1 cellular context compared by ENCODE assay signal in the genomic region with DNA sequence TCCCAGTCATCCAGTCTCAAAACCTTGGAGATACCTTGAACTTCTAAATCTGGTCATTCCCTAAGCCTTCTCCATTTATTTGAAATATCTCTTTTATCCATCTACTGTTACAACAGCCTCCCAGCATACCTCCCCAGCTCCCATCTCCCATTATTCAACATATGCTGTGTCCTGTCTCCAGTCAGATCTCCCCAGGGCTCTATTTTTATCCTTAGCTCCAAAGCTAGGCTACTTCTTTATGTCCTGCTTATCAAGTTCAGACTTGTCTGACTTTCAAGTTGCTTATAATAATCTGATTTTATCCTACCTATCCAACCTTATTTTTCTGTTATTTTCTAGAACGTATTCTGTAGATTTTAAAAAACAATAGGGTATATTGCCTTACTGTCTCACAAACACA.
TF ChIP-seq lines count a peak whose summit lies in the region.

No MANE protein-coding gene starts in this region.

TF ChIP-seq in SK-N-SH, 30 proteins besides CTCF, POLR2A, EP300 and RAD21 (continued from another document):
- TF ChIP-seq, protein P1, sequence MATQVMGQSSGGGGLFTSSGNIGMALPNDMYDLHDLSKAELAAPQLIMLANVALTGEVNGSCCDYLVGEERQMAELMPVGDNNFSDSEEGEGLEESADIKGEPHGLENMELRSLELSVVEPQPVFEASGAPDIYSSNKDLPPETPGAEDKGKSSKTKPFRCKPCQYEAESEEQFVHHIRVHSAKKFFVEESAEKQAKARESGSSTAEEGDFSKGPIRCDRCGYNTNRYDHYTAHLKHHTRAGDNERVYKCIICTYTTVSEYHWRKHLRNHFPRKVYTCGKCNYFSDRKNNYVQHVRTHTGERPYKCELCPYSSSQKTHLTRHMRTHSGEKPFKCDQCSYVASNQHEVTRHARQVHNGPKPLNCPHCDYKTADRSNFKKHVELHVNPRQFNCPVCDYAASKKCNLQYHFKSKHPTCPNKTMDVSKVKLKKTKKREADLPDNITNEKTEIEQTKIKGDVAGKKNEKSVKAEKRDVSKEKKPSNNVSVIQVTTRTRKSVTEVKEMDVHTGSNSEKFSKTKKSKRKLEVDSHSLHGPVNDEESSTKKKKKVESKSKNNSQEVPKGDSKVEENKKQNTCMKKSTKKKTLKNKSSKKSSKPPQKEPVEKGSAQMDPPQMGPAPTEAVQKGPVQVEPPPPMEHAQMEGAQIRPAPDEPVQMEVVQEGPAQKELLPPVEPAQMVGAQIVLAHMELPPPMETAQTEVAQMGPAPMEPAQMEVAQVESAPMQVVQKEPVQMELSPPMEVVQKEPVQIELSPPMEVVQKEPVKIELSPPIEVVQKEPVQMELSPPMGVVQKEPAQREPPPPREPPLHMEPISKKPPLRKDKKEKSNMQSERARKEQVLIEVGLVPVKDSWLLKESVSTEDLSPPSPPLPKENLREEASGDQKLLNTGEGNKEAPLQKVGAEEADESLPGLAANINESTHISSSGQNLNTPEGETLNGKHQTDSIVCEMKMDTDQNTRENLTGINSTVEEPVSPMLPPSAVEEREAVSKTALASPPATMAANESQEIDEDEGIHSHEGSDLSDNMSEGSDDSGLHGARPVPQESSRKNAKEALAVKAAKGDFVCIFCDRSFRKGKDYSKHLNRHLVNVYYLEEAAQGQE (IDR thresholded peaks at IDR 0.05; ENCODE audit: low read depth, low read length): no peak
- TF ChIP-seq NFIC (IDR thresholded peaks at IDR 0.05; ENCODE audit: borderline replicate concordance): no peak
- TF ChIP-seq, protein P2, sequence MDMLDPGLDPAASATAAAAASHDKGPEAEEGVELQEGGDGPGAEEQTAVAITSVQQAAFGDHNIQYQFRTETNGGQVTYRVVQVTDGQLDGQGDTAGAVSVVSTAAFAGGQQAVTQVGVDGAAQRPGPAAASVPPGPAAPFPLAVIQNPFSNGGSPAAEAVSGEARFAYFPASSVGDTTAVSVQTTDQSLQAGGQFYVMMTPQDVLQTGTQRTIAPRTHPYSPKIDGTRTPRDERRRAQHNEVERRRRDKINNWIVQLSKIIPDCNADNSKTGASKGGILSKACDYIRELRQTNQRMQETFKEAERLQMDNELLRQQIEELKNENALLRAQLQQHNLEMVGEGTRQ (IDR thresholded peaks at IDR 0.05; ENCODE audit: borderline replicate concordance, low read depth, low read length): no peak
- no peak for TF ChIP-seq MXI1 (IDR thresholded peaks at IDR 0.05; ENCODE audit: low read depth, low read length)
- TF ChIP-seq GATA2 (CRISPR knock-in tag; IDR thresholded peaks at IDR 0.05): no peak
- TF ChIP-seq TEAD4 (IDR thresholded peaks at IDR 0.05; ENCODE audit: borderline replicate concordance, insufficient read depth): no peak
- no peak for TF ChIP-seq RFX5 (IDR thresholded peaks at IDR 0.05; ENCODE audit: low read length)
- no peak for TF ChIP-seq TAF1 (IDR thresholded peaks at IDR 0.05; ENCODE audit: borderline replicate concordance, low read depth, low read length)
- TF ChIP-seq NRF1 (IDR thresholded peaks at IDR 0.05; ENCODE audit: low read depth, low read length): no peak
- no peak for TF ChIP-seq ELF1 (IDR thresholded peaks at IDR 0.05)
